Comparison of ENCODE assay signal across 21 cellular contexts in the genomic region with DNA sequence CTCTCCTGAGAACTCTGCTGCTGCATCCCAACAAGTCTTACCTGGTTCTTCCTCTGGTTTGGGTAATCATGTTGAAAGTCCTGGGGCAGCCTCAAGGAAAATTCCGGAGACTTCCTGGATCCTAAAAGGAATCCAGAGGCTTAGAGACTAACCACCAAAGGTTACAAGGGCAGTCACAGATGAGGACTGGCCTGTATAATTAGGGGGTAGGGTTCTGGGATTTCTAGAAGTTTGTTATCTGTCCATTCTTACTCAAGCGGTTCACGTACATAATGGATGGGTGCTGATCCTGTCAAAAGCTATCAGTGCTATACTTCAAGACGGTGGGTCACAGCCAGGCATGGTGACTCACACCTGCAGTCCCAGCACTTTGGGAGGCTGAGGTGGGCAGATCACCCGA. TPM values are rescaled to one million over a fixed set of nuclear protein-coding genes. Genes with fewer than 3 reads are reported as not detected.
DNase-seq lines count a peak whose midpoint lies in the region; ATAC-seq, FAIRE-seq and TF ChIP-seq lines count a peak whose summit lies in the region.
"Had no signal": no experiment of that assay in that cellular context is flagged by ENCODE, and none has a peak within 500 bp of the region (broad histone marks: within the 10 kb centered on the region; RNA-seq: fewer than 3 reads in every experiment).

No MANE protein-coding gene starts in this region.

- no peak overlapping the region for H3K27ac Mint-ChIP-seq in activated CD4-positive, alpha-beta T cell treated with anti-CD3 and anti-CD28 coated beads, Interleukin-2, amount 10 ng/mL, durations not matched to agents 24 days and 14 days
- H3K27ac Mint-ChIP-seq: CD14-positive monocyte; CD4-positive, alpha-beta T cell; CD8-positive, alpha-beta memory T cell had no signal

- H3K4me3 Mint-ChIP-seq in activated CD4-positive, alpha-beta T cell treated with anti-CD3 and anti-CD28 coated beads, Interleukin-2, amount 10 ng/mL, durations not matched to agents 24 days and 14 days: no peak overlapping the region
- H3K4me3 Mint-ChIP-seq: CD14-positive monocyte; CD4-positive, alpha-beta T cell; CD8-positive, alpha-beta memory T cell had no signal

- H3K27me3 Mint-ChIP-seq in activated CD4-positive, alpha-beta T cell treated with anti-CD3 and anti-CD28 coated beads, Interleukin-2, amount 10 ng/mL, durations not matched to agents 24 days and 14 days: peaks cover 3% of the 10 kb centered on the region

- FAIRE-seq in RCC 7860 (lab: Jason Lieb, UNC): no peak
- FAIRE-seq: A204.1, G401.6, GM12892, H1 had no signal

- DNase-seq in ELF-1 (ENCODE audit: low read depth, low spot score) (peak; percentile 52), M059J (ENCODE audit: low read depth) (peak; percentile 9), RCC 7860 (ENCODE audit: low spot score) (peak; percentile 47), omental fat pad (ENCODE audit: low spot score) (no peak), middle frontal gyrus (ENCODE audit: extremely low spot score, low spot score) (no peak)
- DNase-seq in activated CD4-positive, alpha-beta T cell treated with anti-CD3 and anti-CD28 coated beads, Interleukin-2, amount 10 ng/mL, durations not matched to agents 24 days and 14 days: no peak
- no peak for DNase-seq in activated CD4-positive, alpha-beta T cell treated with anti-CD3 and anti-CD28 coated beads for 1 hour
- no peak for DNase-seq in stimulated activated naive CD8-positive, alpha-beta T cell treated with anti-CD3 and anti-CD28 coated beads, Interleukin-15, Interleukin-2, amounts not matched to agents 100 U/mL and 50 U/mL, for 24 hours
- DNase-seq: AML-193; BE2C; CD4-positive, alpha-beta T cell; CD8-positive, alpha-beta memory T cell; DMS53; DMS79 treated with DMSO at 0.1 percent for 48 hours; H7 had no signal

- no peaks in the 10 kb centered on the region for H3K4me1 Mint-ChIP-seq in activated CD4-positive, alpha-beta T cell treated with anti-CD3 and anti-CD28 coated beads, Interleukin-2, amount 10 ng/mL, durations not matched to agents 24 days and 14 days
- H3K4me1 Mint-ChIP-seq: CD14-positive monocyte; CD8-positive, alpha-beta memory T cell had no signal

- H3K9me3 Mint-ChIP-seq in activated CD4-positive, alpha-beta T cell treated with anti-CD3 and anti-CD28 coated beads, Interleukin-2, amount 10 ng/mL, durations not matched to agents 24 days and 14 days: peaks cover 6% of the 10 kb centered on the region

- no peak for TF ChIP-seq CTCF in omental fat pad (IDR thresholded peaks at IDR 0.05)

- no peaks in the 10 kb centered on the region for H3K36me3 Mint-ChIP-seq in activated CD4-positive, alpha-beta T cell treated with anti-CD3 and anti-CD28 coated beads, Interleukin-2, amount 10 ng/mL, durations not matched to agents 24 days and 14 days (ENCODE audit: low read depth)
- H3K36me3 Mint-ChIP-seq: CD14-positive monocyte; CD8-positive, alpha-beta memory T cell had no signal

- intact Hi-C loops in activated CD4-positive, alpha-beta T cell treated with anti-CD3 and anti-CD28 coated beads, Interleukin-2, amount 10 ng/mL, durations not matched to agents 24 days and 14 days (cut with micrococcal nuclease): no loop called here

- ATAC-seq in omental fat pad (ENCODE audit: low FRiP score): peak; percentile 3
- ATAC-seq in stimulated activated naive CD8-positive, alpha-beta T cell treated with anti-CD3 and anti-CD28 coated beads, Interleukin-15, Interleukin-2, amounts not matched to agents 100 U/mL and 50 U/mL, for 24 hours: no peak
- ATAC-seq: HCT116 had no signal

RNA-seq across cellular contexts. Expression of a gene that starts 51.4 kb away (rescaled TPM):
- total RNA-seq in M059J (2014; rRNA removed; shearing (Covaris generic)): 4.7 and 6.5 TPM in 2 replicates
- total RNA-seq in omental fat pad: 10 to 100 TPM in 3 of 4 donors, 1 to 10 TPM in 1; 6.3 to 47.7 (median 33.6) TPM
- 1.2 and 1.5 TPM in 2 replicates for total RNA-seq in activated CD4-positive, alpha-beta T cell treated with anti-CD3 and anti-CD28 coated beads, Interleukin-2, amount 10 ng/mL, durations not matched to agents 24 days and 14 days
- total RNA-seq: CD4-positive, alpha-beta T cell had no signal

Comparison
In these comparisons a context has a peak if more than half of its experiments do, and no peak if none do; other contexts are left out.
1. DNase-seq: peak in ELF-1 (single experiment), M059J (single experiment) and RCC 7860 (single experiment); none in omental fat pad (single experiment), middle frontal gyrus (single experiment), activated CD4-positive, alpha-beta T cell treated with anti-CD3 and anti-CD28 coated beads, Interleukin-2, amount 10 ng/mL, durations not matched to agents 24 days and 14 days (single experiment), activated CD4-positive, alpha-beta T cell treated with anti-CD3 and anti-CD28 coated beads for 1 hour (single experiment) and stimulated activated naive CD8-positive, alpha-beta T cell treated with anti-CD3 and anti-CD28 coated beads, Interleukin-15, Interleukin-2, amounts not matched to agents 100 U/mL and 50 U/mL, for 24 hours (single experiment).